ENCODE assay signal across 23 cellular contexts in genomic region chr6:136510299-136510698, GRCh38. TPM values are rescaled to one million over a fixed set of nuclear protein-coding genes. Genes with fewer than 3 reads are reported as not detected.
DNase-seq lines count a peak whose midpoint lies in the region; ATAC-seq and TF ChIP-seq lines count a peak whose summit lies in the region.
"Had no signal": no experiment of that assay in that cellular context is flagged by ENCODE, and none has a peak within 500 bp of the region (broad histone marks: within the 10 kb centered on the region; RNA-seq: fewer than 3 reads in every experiment).

No MANE protein-coding gene starts in this region.

- ATAC-seq in activated CD8-positive, alpha-beta T cell treated with anti-CD3 and anti-CD28 coated beads for 36 hours = peak; percentile 84
- ATAC-seq in activated CD8-positive, alpha-beta T cell treated with anti-CD3 and anti-CD28 coated beads, Interleukin-2, amount 10 ng/mL, durations not matched to agents 7 days and 5 days = no peak
- peak; percentile 40 for ATAC-seq in CD8-positive, alpha-beta T cell
- ATAC-seq: left ventricle myocardium superior, Panc1, sciatic nerve had no signal

- no peak overlapping the region for H3K4me3 ChIP-seq in CD8-positive, alpha-beta T cell (ENCODE audit: low read depth, low read length)
- H3K4me3 ChIP-seq in mesendoderm (ENCODE audit: low read length) (no peak overlapping the region), tibial artery (no peak overlapping the region)
- H3K4me3 ChIP-seq: BLaER1 treated with 17β-estradiol and CSF1 and Interleukin-3, amounts not matched to agents 10 nM and 100 nM had no signal

- peaks cover 21% of the 10 kb centered on the region for H3K4me1 Mint-ChIP-seq in activated CD8-positive, alpha-beta T cell treated with anti-CD3 and anti-CD28 coated beads for 36 hours (ENCODE audit: low read depth)
- peaks cover 2% of the 10 kb centered on the region for H3K4me1 Mint-ChIP-seq in activated CD8-positive, alpha-beta T cell treated with anti-CD3 and anti-CD28 coated beads, Interleukin-2, amount 10 ng/mL, durations not matched to agents 7 days and 5 days (ENCODE audit: low read depth)
- peaks cover 11% of the 10 kb centered on the region for H3K4me1 Mint-ChIP-seq in CD8-positive, alpha-beta T cell (ENCODE audit: low read depth)
- peaks cover 17% of the 10 kb centered on the region for H3K4me1 Mint-ChIP-seq in activated naive CD8-positive, alpha-beta T cell treated with anti-CD3 and anti-CD28 coated beads for 36 hours

- H3K9ac ChIP-seq in mesendoderm (ENCODE audit: low read length) = no peak overlapping the region
- H3K9ac ChIP-seq: BLaER1 treated with 17β-estradiol and CSF1 and Interleukin-3, amounts not matched to agents 10 nM and 100 nM; KMS-11; parathyroid adenoma had no signal

- POLR2A ChIA-PET in activated CD8-positive, alpha-beta T cell treated with anti-CD3 and anti-CD28 coated beads for 36 hours (lab: Charles Lee) = interaction anchor here (0.8 kb wide), 1 partner anchor 220 kb away, joined by 3 read pairs; no protein-coding TSS in a partner anchor
- POLR2A ChIA-PET in activated CD8-positive, alpha-beta T cell treated with anti-CD3 and anti-CD28 coated beads, Interleukin-2, amount 10 ng/mL, durations not matched to agents 7 days and 5 days (lab: Charles Lee) = no interaction called here
- POLR2A ChIA-PET in CD8-positive, alpha-beta T cell (lab: Charles Lee) = no interaction called here

- no peak overlapping the region for H3K27ac ChIP-seq in CD8-positive, alpha-beta T cell (ENCODE audit: low read depth, low read length)
- no peak overlapping the region for H3K27ac ChIP-seq in mesendoderm (ENCODE audit: low read depth, low read length)
- no peak overlapping the region for H3K27ac ChIP-seq in tibial artery
- H3K27ac ChIP-seq: BLaER1 treated with 17β-estradiol and CSF1 and Interleukin-3, amounts not matched to agents 10 nM and 100 nM; KMS-11; parathyroid adenoma had no signal

- H2BK15ac ChIP-seq in mesendoderm (replicated peaks; ENCODE audit: low read depth) = no peak overlapping the region

- intact Hi-C loops in activated CD8-positive, alpha-beta T cell treated with anti-CD3 and anti-CD28 coated beads for 36 hours (cut with micrococcal nuclease) = no loop called here
- intact Hi-C loops in CD8-positive, alpha-beta T cell (cut with DNase I, micrococcal nuclease) = no loop called here
- intact Hi-C loops in tibial artery (cut with DNase I; ENCODE audit: low total_unique reads) = no loop called here

- H2BK5ac ChIP-seq in mesendoderm (ENCODE audit: low read length) = no peak overlapping the region

- DNase-seq in activated CD8-positive, alpha-beta T cell treated with anti-CD3 and anti-CD28 coated beads for 36 hours = peak; percentile 48
- DNase-seq in activated CD8-positive, alpha-beta T cell treated with anti-CD3 and anti-CD28 coated beads, Interleukin-2, amount 10 ng/mL, durations not matched to agents 7 days and 5 days = no peak
- DNase-seq in CD8-positive, alpha-beta T cell = no peak
- peak; percentile 8 for DNase-seq in activated naive CD8-positive, alpha-beta T cell treated with anti-CD3 and anti-CD28 coated beads for 36 hours
- peak; percentile 8 to 58 for DNase-seq in stimulated activated CD4-positive, alpha-beta T cell treated with anti-CD3 and anti-CD28 coated beads, Interleukin-4, amount 100 ng/mL, for 4 hours
- no peak for DNase-seq in mesendoderm
- DNase-seq in GM13976 (ENCODE audit: low spot score) = no peak
- DNase-seq in tibial artery = no peak
- DNase-seq: ACHN; activated effector memory CD4-positive, alpha-beta T cell treated with anti-CD3 and anti-CD28 coated beads, Interleukin-2, amount 50 U/mL, for 16 hours; cerebellar nuclear complex; EL; left ventricle myocardium superior; NCI-H146; NCI-H510A treated with DMSO at 0.1 percent for 48 hours; nephron progenitor cell; NK-92 treated with Interleukin-12 subunit alpha and Interleukin-12 subunit beta, amount 100 ng/mL, for 24 hours; T-helper 1 cell had no signal

- H4K8ac ChIP-seq in mesendoderm (ENCODE audit: low read depth, low read length) = no peak overlapping the region

- no peaks in the 10 kb centered on the region for H3K79me2 ChIP-seq in mesendoderm (ENCODE audit: control insufficient read depth, insufficient read depth, low read length)

- no peak overlapping the region for H3K18ac ChIP-seq in mesendoderm (ENCODE audit: low read length)

- no peak overlapping the region for H3K4ac ChIP-seq in mesendoderm (ENCODE audit: low read depth, low read length)

- no peaks in the 10 kb centered on the region for H3K36me3 ChIP-seq in CD8-positive, alpha-beta T cell (ENCODE audit: insufficient read depth, low read length)
- H3K36me3 ChIP-seq in mesendoderm (ENCODE audit: control insufficient read depth, insufficient read depth, low read length) (no peaks in the 10 kb centered on the region), tibial artery (no peaks in the 10 kb centered on the region)
- H3K36me3 ChIP-seq: BLaER1 treated with 17β-estradiol and CSF1 and Interleukin-3, amounts not matched to agents 10 nM and 100 nM had no signal

- H3K27ac Mint-ChIP-seq in activated CD8-positive, alpha-beta T cell treated with anti-CD3 and anti-CD28 coated beads for 36 hours = peak overlapping the region; percentile 37
- H3K27ac Mint-ChIP-seq in activated CD8-positive, alpha-beta T cell treated with anti-CD3 and anti-CD28 coated beads, Interleukin-2, amount 10 ng/mL, durations not matched to agents 7 days and 5 days = no peak overlapping the region
- H3K27ac Mint-ChIP-seq in CD8-positive, alpha-beta T cell = no peak overlapping the region
- peak overlapping the region; percentile 52 for H3K27ac Mint-ChIP-seq in activated naive CD8-positive, alpha-beta T cell treated with anti-CD3 and anti-CD28 coated beads for 36 hours
- H3K27ac Mint-ChIP-seq: nephron progenitor cell had no signal

- H3K4me1 ChIP-seq in CD8-positive, alpha-beta T cell (ENCODE audit: insufficient read depth, low read length) = no peaks in the 10 kb centered on the region
- H3K4me1 ChIP-seq in mesendoderm (ENCODE audit: control insufficient read depth, low read depth, low read length) (no peaks in the 10 kb centered on the region), tibial artery (no peaks in the 10 kb centered on the region)

- no peak for TF ChIP-seq CTCF in activated CD8-positive, alpha-beta T cell treated with anti-CD3 and anti-CD28 coated beads for 36 hours (IDR thresholded peaks at IDR 0.05)
- no peak for TF ChIP-seq CTCF in CD8-positive, alpha-beta T cell (IDR thresholded peaks at IDR 0.05)
- TF ChIP-seq CTCF in GM13976 (IDR thresholded peaks at IDR 0.05; ENCODE audit: borderline replicate concordance, control extremely low read depth, extremely low read depth, insufficient read depth, missing control alignments) (no peak), tibial artery (IDR thresholded peaks at IDR 0.05) (no peak)

- H2BK120ac ChIP-seq in mesendoderm (ENCODE audit: low read depth, low read length) = no peak overlapping the region

- H3K27me3 Mint-ChIP-seq in activated CD8-positive, alpha-beta T cell treated with anti-CD3 and anti-CD28 coated beads for 36 hours = peaks cover 7% of the 10 kb centered on the region
- peaks cover 9% of the 10 kb centered on the region for H3K27me3 Mint-ChIP-seq in activated CD8-positive, alpha-beta T cell treated with anti-CD3 and anti-CD28 coated beads, Interleukin-2, amount 10 ng/mL, durations not matched to agents 7 days and 5 days (ENCODE audit: low read depth)
- no peaks in the 10 kb centered on the region for H3K27me3 Mint-ChIP-seq in CD8-positive, alpha-beta T cell (ENCODE audit: low read depth)
- H3K27me3 Mint-ChIP-seq in activated naive CD8-positive, alpha-beta T cell treated with anti-CD3 and anti-CD28 coated beads for 36 hours = peaks cover 4% of the 10 kb centered on the region

- H3K36me3 Mint-ChIP-seq in activated CD8-positive, alpha-beta T cell treated with anti-CD3 and anti-CD28 coated beads for 36 hours (ENCODE audit: low read depth) = no peaks in the 10 kb centered on the region
- no peaks in the 10 kb centered on the region for H3K36me3 Mint-ChIP-seq in activated CD8-positive, alpha-beta T cell treated with anti-CD3 and anti-CD28 coated beads, Interleukin-2, amount 10 ng/mL, durations not matched to agents 7 days and 5 days (ENCODE audit: low read depth)
- H3K36me3 Mint-ChIP-seq in CD8-positive, alpha-beta T cell = no peaks in the 10 kb centered on the region
- no peaks in the 10 kb centered on the region for H3K36me3 Mint-ChIP-seq in activated naive CD8-positive, alpha-beta T cell treated with anti-CD3 and anti-CD28 coated beads for 36 hours

- no peak overlapping the region for H2AK5ac ChIP-seq in mesendoderm (ENCODE audit: low read length)

- H3K27me3 ChIP-seq in CD8-positive, alpha-beta T cell (ENCODE audit: insufficient read depth, low read length) = no peaks in the 10 kb centered on the region
- H3K27me3 ChIP-seq in mesendoderm (ENCODE audit: insufficient read depth, low read length, poor library complexity) (no peaks in the 10 kb centered on the region), tibial artery (no peaks in the 10 kb centered on the region)
- H3K27me3 ChIP-seq: BLaER1 treated with 17β-estradiol and CSF1 and Interleukin-3, amounts not matched to agents 10 nM and 100 nM had no signal

- H3K79me1 ChIP-seq in mesendoderm (ENCODE audit: low read length) = peaks cover 6% of the 10 kb centered on the region

- WGBS in mesendoderm (ENCODE audit: extremely low coverage, insufficient coverage, low lambda C conversion rate) = no CpG with 5 or more reads among the region's 5 CpGs

- no peak overlapping the region for H3K23ac ChIP-seq in mesendoderm (ENCODE audit: low read length)

- CTCF ChIA-PET in activated CD8-positive, alpha-beta T cell treated with anti-CD3 and anti-CD28 coated beads for 36 hours (lab: Charles Lee) = no interaction called here
- CTCF ChIA-PET in activated CD8-positive, alpha-beta T cell treated with anti-CD3 and anti-CD28 coated beads, Interleukin-2, amount 10 ng/mL, durations not matched to agents 7 days and 5 days (lab: Charles Lee) = no interaction called here
- CTCF ChIA-PET in CD8-positive, alpha-beta T cell (lab: Charles Lee) = no interaction called here

- no peak overlapping the region for H3K56ac ChIP-seq in mesendoderm (ENCODE audit: low read length)

- H3K4me2 ChIP-seq in mesendoderm (ENCODE audit: low read length) = no peak overlapping the region
- H3K4me2 ChIP-seq: BLaER1 treated with 17β-estradiol and CSF1 and Interleukin-3, amounts not matched to agents 10 nM and 100 nM had no signal

- H3K4me3 Mint-ChIP-seq in activated CD8-positive, alpha-beta T cell treated with anti-CD3 and anti-CD28 coated beads for 36 hours = no peak overlapping the region
- H3K4me3 Mint-ChIP-seq in activated CD8-positive, alpha-beta T cell treated with anti-CD3 and anti-CD28 coated beads, Interleukin-2, amount 10 ng/mL, durations not matched to agents 7 days and 5 days = no peak overlapping the region
- H3K4me3 Mint-ChIP-seq in CD8-positive, alpha-beta T cell = no peak overlapping the region
- H3K4me3 Mint-ChIP-seq in activated naive CD8-positive, alpha-beta T cell treated with anti-CD3 and anti-CD28 coated beads for 36 hours = no peak overlapping the region
- H3K4me3 Mint-ChIP-seq: nephron progenitor cell had no signal

- no peaks in the 10 kb centered on the region for H3K9me3 ChIP-seq in CD8-positive, alpha-beta T cell (ENCODE audit: low read length)
- no peaks in the 10 kb centered on the region for H3K9me3 ChIP-seq in tibial artery
- H3K9me3 ChIP-seq: BLaER1 treated with 17β-estradiol and CSF1 and Interleukin-3, amounts not matched to agents 10 nM and 100 nM had no signal

- H3K9me3 Mint-ChIP-seq in activated CD8-positive, alpha-beta T cell treated with anti-CD3 and anti-CD28 coated beads for 36 hours = no peaks in the 10 kb centered on the region
- no peaks in the 10 kb centered on the region for H3K9me3 Mint-ChIP-seq in activated CD8-positive, alpha-beta T cell treated with anti-CD3 and anti-CD28 coated beads, Interleukin-2, amount 10 ng/mL, durations not matched to agents 7 days and 5 days (ENCODE audit: insufficient read depth)
- no peaks in the 10 kb centered on the region for H3K9me3 Mint-ChIP-seq in CD8-positive, alpha-beta T cell
- H3K9me3 Mint-ChIP-seq in activated naive CD8-positive, alpha-beta T cell treated with anti-CD3 and anti-CD28 coated beads for 36 hours = no peaks in the 10 kb centered on the region
- H3K9me3 Mint-ChIP-seq: nephron progenitor cell had no signal

- in situ Hi-C loops in GM13976 (cut with MboI; ENCODE audit: low sequenced_read_pairs, unreplicated experiment) = no loop called here

- H4K5ac ChIP-seq in mesendoderm (ENCODE audit: low read length) = no peak overlapping the region

RNA-seq across cellular contexts. Expression of gene MAP7, which starts 39.9 kb away (rescaled TPM):
- under 1 TPM; 0.47 to 0.67 TPM for total RNA-seq in activated CD8-positive, alpha-beta T cell treated with anti-CD3 and anti-CD28 coated beads for 36 hours
- total RNA-seq in activated CD8-positive, alpha-beta T cell treated with anti-CD3 and anti-CD28 coated beads, Interleukin-2, amount 10 ng/mL, durations not matched to agents 7 days and 5 days = under 1 TPM; 0.31 to 0.45 TPM
- total RNA-seq in CD8-positive, alpha-beta T cell = under 1 TPM; 0.19 to 0.24 TPM
- 1 to 10 TPM in 1 of 2 experiments, under 1 TPM in 1; 0.78 to 1.0 TPM for total RNA-seq in activated naive CD8-positive, alpha-beta T cell treated with anti-CD3 and anti-CD28 coated beads for 36 hours
- 33.0 TPM for polyA plus RNA-seq in mesendoderm (2013, experiment 1 of 2)
- polyA plus RNA-seq in mesendoderm (2013, experiment 2 of 2) = 32.5 TPM

Comparison
In these comparisons a context has a peak if more than half of its experiments do, and no peak if none do; other contexts are left out.
1. DNase-seq: peak in activated CD8-positive, alpha-beta T cell treated with anti-CD3 and anti-CD28 coated beads for 36 hours (single experiment), activated naive CD8-positive, alpha-beta T cell treated with anti-CD3 and anti-CD28 coated beads for 36 hours (single experiment) and stimulated activated CD4-positive, alpha-beta T cell treated with anti-CD3 and anti-CD28 coated beads, Interleukin-4, amount 100 ng/mL, for 4 hours (2 of 2); none in activated CD8-positive, alpha-beta T cell treated with anti-CD3 and anti-CD28 coated beads, Interleukin-2, amount 10 ng/mL, durations not matched to agents 7 days and 5 days (single experiment), CD8-positive, alpha-beta T cell (0 of 7), mesendoderm (single experiment), GM13976 (single experiment) and tibial artery (0 of 2).
2. H3K27ac Mint-ChIP-seq: peak in activated CD8-positive, alpha-beta T cell treated with anti-CD3 and anti-CD28 coated beads for 36 hours (single experiment) and activated naive CD8-positive, alpha-beta T cell treated with anti-CD3 and anti-CD28 coated beads for 36 hours (single experiment); none in activated CD8-positive, alpha-beta T cell treated with anti-CD3 and anti-CD28 coated beads, Interleukin-2, amount 10 ng/mL, durations not matched to agents 7 days and 5 days (single experiment) and CD8-positive, alpha-beta T cell (single experiment).